ENCODE assay signal across 1 cellular context in genomic region chr17:39701012-39701783, GRCh38.
TF ChIP-seq lines count a peak whose summit lies in the region.

No MANE protein-coding gene starts in this region.

TF ChIP-seq in GM23338, 12 proteins besides CTCF, POLR2A, EP300 and RAD21 (continued from another document):
- no peak for TF ChIP-seq REST (IDR thresholded peaks at IDR 0.05; ENCODE audit: unreplicated experiment)
- TF ChIP-seq NANOG (IDR thresholded peaks at IDR 0.05; ENCODE audit: borderline replicate concordance) = no peak
- TF ChIP-seq JUNB (IDR thresholded peaks at IDR 0.05; ENCODE audit: unreplicated experiment) = no peak
- TF ChIP-seq ZNF114 (CRISPR knock-in tag; IDR thresholded peaks at IDR 0.05) = no peak
- no peak for TF ChIP-seq ZNF462 (CRISPR knock-in tag; IDR thresholded peaks at IDR 0.05)
